21 cellular contexts compared by ENCODE assay signal in the genomic region with DNA sequence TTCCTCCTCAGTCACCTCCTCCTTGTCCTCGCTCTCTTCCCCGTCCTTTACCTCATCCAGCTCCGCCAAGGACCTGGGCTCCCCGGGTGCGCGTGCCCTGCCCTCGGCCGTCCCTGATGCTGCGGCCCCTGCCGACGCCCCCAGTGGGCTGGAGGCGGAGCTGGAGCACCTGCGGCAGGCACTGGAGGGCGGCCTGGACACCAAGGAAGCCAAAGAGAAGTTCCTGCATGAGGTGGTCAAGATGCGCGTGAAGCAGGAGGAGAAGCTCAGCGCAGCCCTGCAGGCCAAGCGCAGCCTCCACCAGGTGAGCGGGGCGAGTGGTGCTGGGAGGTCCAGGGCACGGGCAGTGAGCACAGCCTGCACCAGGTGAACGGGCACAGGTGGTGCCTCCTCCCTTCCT.
"Had no signal": no experiment of that assay in that cellular context is flagged by ENCODE, and none has a peak within 500 bp of the region (broad histone marks: within the 10 kb centered on the region; RNA-seq: fewer than 3 reads in every experiment).

No MANE protein-coding gene starts in this region.

- H3K27me3 ChIP-seq: esophagus squamous epithelium, neural progenitor cell, stomach, testis, vagina had no signal

- H3K9me3 ChIP-seq: esophagus squamous epithelium, stomach, testis, vagina had no signal

- H3K27ac ChIP-seq: esophagus squamous epithelium, neural progenitor cell, testis, vagina had no signal

- ATAC-seq: activated CD4-positive, alpha-beta T cell treated with anti-CD3 and anti-CD28 coated beads for 36 hours; left lobe of liver; naive thymus-derived CD8-positive, alpha-beta T cell; stimulated activated memory B cell treated with anti-CD40 and anti-IgM and Interleukin-4, amounts not matched to agents 10 μg/mL and 1 μg/mL and 100 μg/mL, for 72 hours; T-helper 17 cell had no signal

- H3K27ac Mint-ChIP-seq: activated CD4-positive, alpha-beta T cell treated with anti-CD3 and anti-CD28 coated beads for 36 hours; activated naive CD8-positive, alpha-beta T cell treated with anti-CD3 and anti-CD28 coated beads, Interleukin-2, amount 10 ng/mL, durations not matched to agents 7 days and 5 days; neural progenitor cell; progenitor cell of endocrine pancreas; stimulated activated memory B cell treated with anti-CD40 and anti-IgM and Interleukin-4, amounts not matched to agents 10 μg/mL and 1 μg/mL and 100 μg/mL, for 72 hours; type B pancreatic cell had no signal

- H3K4me3 Mint-ChIP-seq: activated B cell treated with CpG ODN at 0.5 μM for 24 hours; activated CD4-positive, alpha-beta T cell treated with anti-CD3 and anti-CD28 coated beads for 36 hours; activated naive CD8-positive, alpha-beta T cell treated with anti-CD3 and anti-CD28 coated beads, Interleukin-2, amount 10 ng/mL, durations not matched to agents 7 days and 5 days; neural progenitor cell; stimulated activated memory B cell treated with anti-CD40 and anti-IgM and Interleukin-4, amounts not matched to agents 10 μg/mL and 1 μg/mL and 100 μg/mL, for 72 hours; type B pancreatic cell had no signal

- H3K9me3 Mint-ChIP-seq: activated B cell treated with CpG ODN at 0.5 μM for 24 hours; activated naive CD8-positive, alpha-beta T cell treated with anti-CD3 and anti-CD28 coated beads, Interleukin-2, amount 10 ng/mL, durations not matched to agents 7 days and 5 days; neural progenitor cell; stimulated activated memory B cell treated with anti-CD40 and anti-IgM and Interleukin-4, amounts not matched to agents 10 μg/mL and 1 μg/mL and 100 μg/mL, for 72 hours; type B pancreatic cell had no signal

- DNase-seq: activated B cell treated with CpG ODN at 0.5 μM for 24 hours; activated CD4-positive, alpha-beta T cell treated with anti-CD3 and anti-CD28 coated beads for 36 hours; activated CD4-positive, alpha-beta T cell treated with anti-CD3 and anti-CD28 coated beads, Interleukin-2, amount 50 U/mL, for 4 hours; activated naive CD4-positive, alpha-beta T cell treated with Interleukin-2 at 50 U/mL for 16 hours; activated naive CD8-positive, alpha-beta T cell treated with anti-CD3 and anti-CD28 coated beads, Interleukin-2, amount 10 ng/mL, durations not matched to agents 7 days and 5 days; activated T-cell treated with anti-CD3 and anti-CD28 coated beads, Interleukin-2, amount 50 U/mL, for 48 hours; amniotic stem cell; esophagus squamous epithelium; kidney; naive thymus-derived CD8-positive, alpha-beta T cell; stomach; SW 1271; T-helper 17 cell had no signal

- H3K27me3 Mint-ChIP-seq: activated B cell treated with CpG ODN at 0.5 μM for 24 hours; activated CD4-positive, alpha-beta T cell treated with anti-CD3 and anti-CD28 coated beads for 36 hours; activated naive CD8-positive, alpha-beta T cell treated with anti-CD3 and anti-CD28 coated beads, Interleukin-2, amount 10 ng/mL, durations not matched to agents 7 days and 5 days; naive thymus-derived CD8-positive, alpha-beta T cell; progenitor cell of endocrine pancreas; stimulated activated memory B cell treated with anti-CD40 and anti-IgM and Interleukin-4, amounts not matched to agents 10 μg/mL and 1 μg/mL and 100 μg/mL, for 72 hours; T-helper 17 cell; type B pancreatic cell had no signal

- H3K9ac ChIP-seq: neural progenitor cell had no signal

- H3K4me3 ChIP-seq: esophagus squamous epithelium, neural progenitor cell, skin epidermis, stomach, testis, vagina had no signal

- H3K36me3 ChIP-seq: neural progenitor cell had no signal
